9 cellular contexts compared by ENCODE assay signal in genomic region chr18:29147944-29148343, GRCh38.
DNase-seq lines count a peak whose midpoint lies in the region; ATAC-seq and TF ChIP-seq lines count a peak whose summit lies in the region.
"Had no signal": no experiment of that assay in that cellular context is flagged by ENCODE, and none has a peak within 500 bp of the region (broad histone marks: within the 10 kb centered on the region; RNA-seq: fewer than 3 reads in every experiment).

No MANE protein-coding gene starts in this region.

- H3K4me3 ChIP-seq in SJSA1 (no peak overlapping the region), fibroblast of the aortic adventitia (ENCODE audit: low read depth, low read length) (no peak overlapping the region), ovary (no peak overlapping the region)

- DNase-seq in A172 (ENCODE audit: low spot score) = peak; percentile 75
- DNase-seq in GM03348 (ENCODE audit: low spot score) = peak; percentile 29
- DNase-seq in SJSA1 (ENCODE audit: low read depth in 1 of 2, low spot score in 2 of 2) = peak; percentile 27 to 34
- peak; percentile 77 for DNase-seq in fibroblast of the aortic adventitia (ENCODE audit: low read depth)
- no peak for DNase-seq in SHP77 treated with DMSO at 0.1 percent for 48 hours (lab: John Stamatoyannopoulos, UW)
- DNase-seq in ovary = no peak
- DNase-seq in sciatic nerve (ENCODE audit: low spot score) = no peak
- DNase-seq: CD8-positive, alpha-beta T cell had no signal

- TF ChIP-seq POLR2A in ovary (IDR thresholded peaks at IDR 0.05) = no peak

- intact Hi-C loops in ovary (cut with DNase I) (no loop called here), sciatic nerve (cut with DNase I) (no loop called here)

- ATAC-seq in GM18907 (IDR thresholded peaks at IDR 0.05; ENCODE audit: unreplicated experiment) (no peak), sciatic nerve (no peak)
- ATAC-seq: CD8-positive, alpha-beta T cell had no signal

- H3K9me3 ChIP-seq in SJSA1 (replicated peaks) (no peaks in the 10 kb centered on the region), ovary (no peaks in the 10 kb centered on the region)

- 27 to 37% (median 33%) methylated on average over 2 of the region's 2 CpGs for WGBS in ovary, 3 donors

- H3K36me3 ChIP-seq in SJSA1 = no peaks in the 10 kb centered on the region
- H3K36me3 ChIP-seq in ovary = no peaks in the 10 kb centered on the region

- TF ChIP-seq CTCF in fibroblast of the aortic adventitia (IDR thresholded peaks at IDR 0.05; ENCODE audit: insufficient read depth, low read length) = no peak
- TF ChIP-seq CTCF in ovary (IDR thresholded peaks at IDR 0.05) = no peak

- TF ChIP-seq EP300 in ovary (IDR thresholded peaks at IDR 0.05) = no peak

- no peaks in the 10 kb centered on the region for H3K27me3 ChIP-seq in SJSA1 (replicated peaks)
- no peaks in the 10 kb centered on the region for H3K27me3 ChIP-seq in ovary

- H3K4me1 ChIP-seq in SJSA1 (replicated peaks) (peaks cover 14% of the 10 kb centered on the region), ovary (ENCODE audit: insufficient read depth) (no peaks in the 10 kb centered on the region)

- no peak overlapping the region for H3K27ac ChIP-seq in SJSA1
- H3K27ac ChIP-seq in ovary = no peak overlapping the region

Comparison
In these comparisons a context has a peak if more than half of its experiments do, and no peak if none do; other contexts are left out.
1. DNase-seq: peak in A172 (single experiment), GM03348 (single experiment), SJSA1 (2 of 2) and fibroblast of the aortic adventitia (single experiment); none in SHP77 treated with DMSO at 0.1 percent for 48 hours (single experiment), ovary (0 of 5) and sciatic nerve (single experiment).